In the genomic region with DNA sequence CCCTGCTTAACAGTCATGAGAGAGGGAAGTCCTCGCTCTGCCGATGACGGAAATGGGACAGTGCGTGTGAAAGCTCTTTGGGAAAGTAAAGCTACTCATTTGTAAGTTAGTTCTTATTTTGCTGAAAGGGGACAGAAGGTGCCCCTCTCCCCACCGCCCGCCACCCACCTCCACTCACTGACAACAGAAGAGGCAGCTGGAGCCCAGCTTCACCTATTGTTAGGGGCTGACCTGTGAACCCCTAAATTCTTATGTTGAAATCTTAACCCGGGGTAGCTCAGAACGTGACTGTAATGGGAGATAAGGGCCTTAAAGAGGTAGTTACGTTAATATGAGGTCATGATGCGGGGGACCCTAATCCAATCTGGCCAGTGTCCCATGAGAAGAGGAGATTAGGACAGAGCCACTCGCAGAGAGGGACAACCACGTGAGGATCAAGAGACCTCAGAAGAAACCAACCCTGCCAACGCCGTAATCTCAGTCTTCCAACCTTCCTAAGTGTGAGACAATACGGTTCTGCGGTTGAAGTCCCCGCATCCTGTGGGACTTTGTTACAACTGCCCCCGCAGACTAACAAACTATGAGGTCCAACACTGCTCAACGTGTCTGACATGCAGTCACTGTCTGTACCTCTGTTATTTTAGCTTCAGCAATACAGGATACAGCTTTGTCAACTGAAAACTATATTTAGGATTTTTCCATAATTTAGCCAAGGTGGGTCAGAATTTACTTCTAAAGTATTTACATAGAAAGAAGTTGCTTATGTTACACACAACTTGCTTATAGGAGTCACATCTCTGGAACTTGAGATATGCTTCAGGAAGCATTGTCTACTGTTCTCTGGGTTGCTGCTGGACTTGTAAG, we compare ENCODE assay signal across 18 cellular contexts. TPM values are rescaled to one million over a fixed set of nuclear protein-coding genes. Genes with fewer than 3 reads are reported as not detected.
DNase-seq lines count a peak whose midpoint lies in the region; ATAC-seq, FAIRE-seq and TF ChIP-seq lines count a peak whose summit lies in the region.
"Had no signal": no experiment of that assay in that cellular context is flagged by ENCODE, and none has a peak within 500 bp of the region (broad histone marks: within the 10 kb centered on the region; RNA-seq: fewer than 3 reads in every experiment).

No MANE protein-coding gene starts in this region.

- H3K36me3 ChIP-seq in left ventricle myocardium inferior (peaks cover 11% of the 10 kb centered on the region), H1 (ENCODE audit: control insufficient read depth in 2 of 4, insufficient read depth in 4 of 4, low read length in 3 of 4) (no peaks in the 10 kb centered on the region), neuronal stem cell (replicated peaks in 1 of 2; ENCODE audit: control insufficient read depth in 2 of 2, insufficient read depth in 2 of 2, low read length in 2 of 2) (peaks cover 0 to 7% of the 10 kb centered on the region in 2 donors)

- H3K4me3 ChIP-seq in left ventricle myocardium inferior (no peak overlapping the region), H1 (ENCODE audit: extremely low read depth in 1 of 4, insufficient read depth in 2 of 4, low read depth in 3 of 4, low read length in 4 of 4) (no peak overlapping the region), neuronal stem cell (ENCODE audit: low read length in 2 of 2) (no peak overlapping the region)
- H3K4me3 ChIP-seq: GM23248 had no signal

- H2AFZ ChIP-seq in H1 (ENCODE audit: low read length) (no peak overlapping the region), neuronal stem cell (ENCODE audit: low read length) (peak overlapping the region; percentile 46)
- H2AFZ ChIP-seq: GM23248 had no signal

- H3K4ac ChIP-seq in H1 (replicated peaks; ENCODE audit: insufficient read length, low read depth, low read length) (no peak overlapping the region), neuronal stem cell (ENCODE audit: low read length) (no peak overlapping the region)

- peaks cover 37% of the 10 kb centered on the region for H3K4me1 ChIP-seq in left ventricle myocardium inferior
- peaks cover 0 to 16% (median 0%) of the 10 kb centered on the region in 4 experiments; a peak in 2 of 7 replicates for H3K4me1 ChIP-seq in H1 (replicated peaks in 1 of 4; ENCODE audit: control insufficient read depth in 3 of 4, insufficient read depth in 4 of 4, low read length in 3 of 4)
- peaks cover 8 to 11% of the 10 kb centered on the region in 2 donors for H3K4me1 ChIP-seq in neuronal stem cell (ENCODE audit: control insufficient read depth in 2 of 2, insufficient read depth in 1 of 2, low read depth in 1 of 2, low read length in 2 of 2)

- H3K27me3 ChIP-seq in left ventricle myocardium inferior (ENCODE audit: low read depth) = no peaks in the 10 kb centered on the region
- H3K27me3 ChIP-seq in H1 (replicated peaks in 1 of 4; ENCODE audit: control insufficient read depth in 3 of 4, extremely low read depth in 1 of 4, insufficient read depth in 3 of 4, low read length in 3 of 4) = no peaks in the 10 kb centered on the region
- no peaks in the 10 kb centered on the region for H3K27me3 ChIP-seq in neuronal stem cell (ENCODE audit: control insufficient read depth in 3 of 3, insufficient read depth in 3 of 3, low read depth in 1 of 3, low read length in 3 of 3)

- no peak for TF ChIP-seq RAD21 in H1 (IDR thresholded peaks at IDR 0.05 in 1 of 2, conservative IDR thresholded peaks at IDR 0.05 in 1 of 2; ENCODE audit: low read depth in 2 of 2, low read length in 2 of 2)

- H3K23ac ChIP-seq in H1 (ENCODE audit: insufficient read length) (no peak overlapping the region), neuronal stem cell (ENCODE audit: low read depth, low read length, poor library complexity) (no peak overlapping the region)

- H2BK5ac ChIP-seq in H1 (ENCODE audit: low read depth, low read length) (no peak overlapping the region), neuronal stem cell (ENCODE audit: low read length) (no peak overlapping the region)

- H4K91ac ChIP-seq in H1 (replicated peaks; ENCODE audit: insufficient read length, low read length) = no peak overlapping the region
- no peak overlapping the region for H4K91ac ChIP-seq in neuronal stem cell (ENCODE audit: low read depth, low read length, poor library complexity)

- no peaks in the 10 kb centered on the region for H3K79me2 ChIP-seq in H1 (ENCODE audit: control insufficient read depth in 1 of 2, insufficient read depth in 2 of 2, low read length in 2 of 2)

- peak overlapping the region; percentile 79 for H3K27ac ChIP-seq in left ventricle myocardium inferior (replicated peaks)
- no peak overlapping the region for H3K27ac ChIP-seq in H1 (ENCODE audit: low read depth, low read length)
- H3K27ac ChIP-seq in neuronal stem cell (replicated peaks; ENCODE audit: low read length) = no peak overlapping the region
- H3K27ac ChIP-seq: GM23248 had no signal

- H4K20me1 ChIP-seq in H1 (replicated peaks in 1 of 2; ENCODE audit: control insufficient read depth in 1 of 2, insufficient read depth in 2 of 2, low read length in 2 of 2) = no peaks in the 10 kb centered on the region

- H2BK120ac ChIP-seq in H1 (replicated peaks; ENCODE audit: low read depth, low read length) (no peak overlapping the region), neuronal stem cell (ENCODE audit: low read depth, low read length) (no peak overlapping the region)

- intact Hi-C loops in left ventricle myocardium inferior (cut with micrococcal nuclease) = no loop called here
- intact Hi-C loops in Right ventricle myocardium inferior (cut with DNase I) = no loop called here

- H3K9ac ChIP-seq in H1 (replicated peaks in 1 of 4; ENCODE audit: extremely low read depth in 1 of 4, low read depth in 3 of 4, low read length in 3 of 4) (no peak overlapping the region), neuronal stem cell (ENCODE audit: low read depth, low read length, poor library complexity) (no peak overlapping the region)
- H3K9ac ChIP-seq: GM23248 had no signal

- no peak overlapping the region for H2AK5ac ChIP-seq in H1 (ENCODE audit: low read depth, low read length)
- no peak overlapping the region for H2AK5ac ChIP-seq in neuronal stem cell (ENCODE audit: low read depth, low read length)

- TF ChIP-seq POLR2A in H1 (IDR thresholded peaks at IDR 0.05; ENCODE audit: control extremely low read depth in 1 of 2, low read depth in 2 of 2, low read length in 2 of 2) = no peak

- H2BK20ac ChIP-seq in H1 (ENCODE audit: low read length) = no peak overlapping the region

- H4K8ac ChIP-seq in H1 (ENCODE audit: extremely low read depth, insufficient read depth, low read length) = no peak overlapping the region
- no peak overlapping the region for H4K8ac ChIP-seq in neuronal stem cell (ENCODE audit: low read depth, low read length)

- H3K9me3 ChIP-seq in left ventricle myocardium inferior (replicated peaks) (no peaks in the 10 kb centered on the region), H1 (ENCODE audit: insufficient read depth in 2 of 2, low read depth in 1 of 2, low read length in 1 of 2) (no peaks in the 10 kb centered on the region; a peak in 1 of 4 replicates), neuronal stem cell (replicated peaks in 1 of 2; ENCODE audit: control insufficient read depth in 2 of 2, insufficient read depth in 1 of 2, low read depth in 1 of 2, low read length in 2 of 2) (peaks cover 0 to 12% of the 10 kb centered on the region in 2 donors)

- no peak for FAIRE-seq in H1 (lab: Jason Lieb, UNC)
- FAIRE-seq: A204.1 had no signal

- no peak for TF ChIP-seq CTCF in left ventricle myocardium inferior (IDR thresholded peaks at IDR 0.05; ENCODE audit: borderline replicate concordance)
- no peak for TF ChIP-seq CTCF in H1 (IDR thresholded peaks at IDR 0.05; ENCODE audit: control extremely low read depth in 1 of 3, insufficient read depth in 1 of 3, low read depth in 1 of 3, low read length in 3 of 3)

- H3K23me2 ChIP-seq in H1 (ENCODE audit: low read depth, low read length) = peaks cover 2% of the 10 kb centered on the region; the same call in 1 of the 2 replicates

- no peak overlapping the region for H4K5ac ChIP-seq in H1 (ENCODE audit: insufficient read length, low read depth, low read length)

- TF ChIP-seq EP300 in H1 (IDR thresholded peaks at IDR 0.05; ENCODE audit: borderline replicate concordance in 1 of 2, low read depth in 2 of 2, low read length in 2 of 2) = no peak

- no peak overlapping the region for H3K14ac ChIP-seq in H1 (ENCODE audit: insufficient read length)
- no peak overlapping the region for H3K14ac ChIP-seq in neuronal stem cell (ENCODE audit: low read length)

- 0 out of 2 replicates have a peak overlapping the region, but pooled peaks have one; percentile 6 for H2BK15ac ChIP-seq in H1 (ENCODE audit: low read length)
- no peak overlapping the region for H2BK15ac ChIP-seq in neuronal stem cell (ENCODE audit: low read length)

- H3K4me2 ChIP-seq in H1 (ENCODE audit: insufficient read depth in 1 of 2, low read depth in 2 of 2, low read length in 2 of 2) = peak overlapping the region in 1 of 2 experiments; percentile 8; a peak in 1 of 4 replicates
- no peak overlapping the region for H3K4me2 ChIP-seq in neuronal stem cell (ENCODE audit: insufficient read depth, low read length, poor library complexity, severe bottlenecking)

- no peak for ATAC-seq in Right ventricle myocardium inferior
- ATAC-seq in SK-N-SH treated with all-trans-retinoic acid at 6 μM for 48 hours = no peak
- ATAC-seq in GM21825 (IDR thresholded peaks at IDR 0.05; ENCODE audit: unreplicated experiment) = no peak
- ATAC-seq: PC-3 had no signal

- H2BK12ac ChIP-seq in H1 (ENCODE audit: low read depth, low read length) (no peak overlapping the region), neuronal stem cell (ENCODE audit: low read length) (no peak overlapping the region)

- no peaks in the 10 kb centered on the region for H3K79me1 ChIP-seq in H1 (ENCODE audit: low read depth, low read length)
- no peaks in the 10 kb centered on the region for H3K79me1 ChIP-seq in neuronal stem cell (ENCODE audit: low read depth, low read length)

- WGBS in H1 (ENCODE audit: extremely low coverage in 1 of 2, insufficient coverage in 1 of 2, insufficient read length in 1 of 2, insufficient replicate concordance in 2 of 2, low coverage in 1 of 2, low lambda C conversion rate in 2 of 2, missing lambda C conversion rate in 1 of 2), 2 experiments = 85% methylated on average over 19 of the region's 19 CpGs; no CpG with 5 or more reads in 1 of the 2 experiments
- WGBS in neuronal stem cell (ENCODE audit: extremely low coverage in 2 of 2, insufficient read length in 2 of 2, insufficient replicate concordance in 1 of 2), 2 donors = no CpG with 5 or more reads among the region's 19 CpGs

- CTCF ChIA-PET in H1 (lab: Charles Lee; ENCODE audit: partially characterized antibody) = interaction anchor here (0.6 to 0.7 kb wide), 2 partner anchors 9 to 31 kb away, joined by 3 to 4 read pairs; no protein-coding TSS in a partner anchor

- peak overlapping the region; percentile 39; the same call in 1 of the 2 replicates for H3K18ac ChIP-seq in H1 (ENCODE audit: extremely low read depth, low read length)
- peak overlapping the region; percentile 22 for H3K18ac ChIP-seq in neuronal stem cell (ENCODE audit: low read length)

- POLR2A ChIA-PET in H1 (lab: Charles Lee; ENCODE audit: partially characterized antibody) = no interaction called here

- DNase-seq in left ventricle myocardium inferior = no peak
- no peak for DNase-seq in Right ventricle myocardium inferior (ENCODE audit: missing footprints)
- DNase-seq in H1 (ENCODE audit: low read depth in 1 of 2, low spot score in 2 of 2) = peak in 1 of 2 experiments; percentile 30
- no peak for DNase-seq in neuronal stem cell (ENCODE audit: low spot score)
- no peak for DNase-seq in stimulated activated CD4-positive, alpha-beta T cell treated with anti-CD3 and anti-CD28 coated beads, Interleukin-2, amount 100 ng/mL, for 24 hours
- no peak for DNase-seq in NCI-H1417 (lab: John Stamatoyannopoulos, UW)
- DNase-seq: CD4-positive, alpha-beta T cell; GF-D8; GM23248; KG1; NCI-H1048; NCI-H1694; NCI-H446; PC-3 had no signal

- no peak overlapping the region for H3K56ac ChIP-seq in H1 (replicated peaks; ENCODE audit: insufficient read length, low read depth, low read length)

RNA-seq across cellular contexts. Expression of a gene that starts 51.7 kb away (rescaled TPM):
- 28.6 TPM for total RNA-seq in left ventricle myocardium inferior
- 33.8 TPM for total RNA-seq in Right ventricle myocardium inferior
- total RNA-seq in H1 (2021; fragmentation: NEBNext Ultra II Directional; extraction: Animal tissue kit (Norgen Biotek cat#: 25700)) = 3.3 and 4.0 TPM in 2 replicates
- 1.9 and 2.4 TPM in 2 replicates for polyA plus RNA-seq in H1 (2011; rRNA removed)
- 1.8 TPM for polyA plus RNA-seq in H1 (2011; cell fraction: cytosol; rRNA removed)
- 4.9 TPM for polyA plus RNA-seq in H1 (2011; cell fraction: nucleus; rRNA removed)
- 2.3 to 2.9 TPM (median 2.5 TPM) in 4 replicates for polyA plus RNA-seq in H1 (2012, experiment 1 of 2)
- 1.00 TPM for polyA plus RNA-seq in H1 (2012, experiment 2 of 2)
- polyA plus RNA-seq in H1 (2013, experiment 1 of 2) = 3.3 TPM
- 2.5 TPM for polyA plus RNA-seq in H1 (2013, experiment 2 of 2)
- 3.7 and 3.8 TPM in 2 replicates for polyA minus RNA-seq in H1 (2011; rRNA and poly(A)+ RNA removed)
- 8.7 TPM for polyA minus RNA-seq in H1 (2011; cell fraction: cytosol; rRNA and poly(A)+ RNA removed)
- polyA minus RNA-seq in H1 (2011; cell fraction: nucleus; rRNA and poly(A)+ RNA removed) = 5.3 TPM
- polyA plus RNA-seq in neuronal stem cell (2013, experiment 1 of 2) = 2.0 TPM
- 1.8 TPM for polyA plus RNA-seq in neuronal stem cell (2013, experiment 2 of 2)
- total RNA-seq: GM23248, M059J had no signal
